ENCODE assay signal across 8 cellular contexts in the genomic region with DNA sequence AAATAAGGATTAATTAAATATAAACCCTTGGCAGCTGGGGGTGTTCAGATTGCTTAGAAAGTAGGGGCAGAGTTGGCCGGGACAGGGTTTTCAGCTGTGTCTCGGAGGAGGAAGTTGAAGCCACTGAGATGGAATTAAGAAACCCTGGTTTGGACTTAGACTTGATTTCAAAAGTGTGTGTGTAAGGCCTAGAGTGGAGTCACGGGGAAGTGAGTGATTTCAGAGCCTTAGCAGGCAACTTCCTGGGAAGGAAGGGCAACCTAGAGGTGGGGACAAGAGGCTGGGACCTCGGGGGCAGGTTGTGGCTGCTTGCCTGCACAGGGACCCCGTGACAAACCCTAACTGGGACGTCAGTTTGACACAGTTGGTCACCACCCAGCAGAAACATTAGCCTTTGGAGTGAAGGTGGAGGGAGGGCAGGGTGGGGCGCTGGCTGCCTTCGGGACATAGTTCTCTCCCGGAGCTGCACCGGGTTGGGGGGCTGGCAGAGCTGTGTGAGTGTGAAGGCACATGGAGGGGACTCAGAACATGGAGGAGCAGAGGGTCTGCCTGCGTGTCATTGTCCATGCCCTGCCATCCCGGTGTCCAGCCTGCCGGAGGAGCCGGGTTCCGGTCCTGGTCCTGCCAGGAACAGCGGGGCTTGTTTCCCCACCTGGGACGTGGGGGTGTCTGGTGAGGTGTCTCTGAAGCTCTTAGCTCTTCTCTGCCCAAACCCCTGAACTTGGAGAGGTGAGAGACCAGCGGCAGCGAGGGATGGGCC. TPM values are rescaled to one million over a fixed set of nuclear protein-coding genes. Genes with fewer than 3 reads are reported as not detected.
DNase-seq lines count a peak whose midpoint lies in the region; ATAC-seq and TF ChIP-seq lines count a peak whose summit lies in the region.

No MANE protein-coding gene starts in this region.

- H3K27ac Mint-ChIP-seq in endothelial cell (ENCODE audit: unreplicated experiment), result peak overlapping the region; percentile 91
- peak overlapping the region in 9 of 10 donors; percentile 62 to 93 (median 83) for H3K27ac Mint-ChIP-seq in naive thymus-derived CD8-positive, alpha-beta T cell

- TF ChIP-seq CTCF in endothelial cell (IDR thresholded peaks at IDR 0.05; ENCODE audit: unreplicated experiment), result no peak

- H3K36me3 Mint-ChIP-seq in endothelial cell (ENCODE audit: low read depth, unreplicated experiment), result peaks cover 13% of the 10 kb centered on the region
- no peaks in the 10 kb centered on the region for H3K36me3 Mint-ChIP-seq in naive thymus-derived CD8-positive, alpha-beta T cell

- H3K27me3 Mint-ChIP-seq in endothelial cell (ENCODE audit: unreplicated experiment), result peaks cover 15% of the 10 kb centered on the region
- no peaks in the 10 kb centered on the region for H3K27me3 Mint-ChIP-seq in naive thymus-derived CD8-positive, alpha-beta T cell

- peaks cover 38% of the 10 kb centered on the region for H3K4me1 Mint-ChIP-seq in endothelial cell (ENCODE audit: unreplicated experiment)
- peaks cover 17 to 46% (median 41%) of the 10 kb centered on the region in 4 donors for H3K4me1 Mint-ChIP-seq in naive thymus-derived CD8-positive, alpha-beta T cell

- H3K4me3 Mint-ChIP-seq in endothelial cell (ENCODE audit: unreplicated experiment), result peak overlapping the region; percentile 97
- H3K4me3 Mint-ChIP-seq in naive thymus-derived CD8-positive, alpha-beta T cell, result peak overlapping the region; percentile 77 to 92 (median 83)

- no peak for ATAC-seq in naive thymus-derived CD8-positive, alpha-beta T cell
- ATAC-seq in GM21390 (IDR thresholded peaks at IDR 0.05; ENCODE audit: unreplicated experiment), result no peak
- no peak for ATAC-seq in GM21717 (IDR thresholded peaks at IDR 0.05; ENCODE audit: unreplicated experiment)

- no peaks in the 10 kb centered on the region for H3K9me3 Mint-ChIP-seq in endothelial cell (ENCODE audit: unreplicated experiment)
- H3K9me3 Mint-ChIP-seq in naive thymus-derived CD8-positive, alpha-beta T cell, result no peaks in the 10 kb centered on the region

- POLR2A ChIA-PET in naive thymus-derived CD8-positive, alpha-beta T cell (lab: Charles Lee), result interaction anchor here (1.1 to 6.5 kb wide), 2 partner anchors 16 to 32 kb away, joined by 3 to 72 read pairs; partner anchors contain the start of gene TECPR1

- DNase-seq in EL (peak; percentile 68), RKO (ENCODE audit: low spot score) (peak; percentile 86), endothelial cell (ENCODE audit: low spot score) (no peak), NCI-H1930 (lab: John Stamatoyannopoulos, UW) (no peak), ecto neural progenitor cell (ENCODE audit: low spot score) (no peak)
- DNase-seq in naive thymus-derived CD8-positive, alpha-beta T cell, result no peak

RNA-seq across cellular contexts. Expression of gene BRI3, which starts 1.8 kb away (rescaled TPM):
- total RNA-seq in endothelial cell (ENCODE audit: unreplicated experiment), result 300 TPM
- total RNA-seq in naive thymus-derived CD8-positive, alpha-beta T cell, result 10 to 100 TPM; 77.1 to 86.2 TPM
- polyA plus RNA-seq in naive thymus-derived CD8-positive, alpha-beta T cell, result 10 to 100 TPM; 15.1 to 18.8 (median 15.8) TPM

RNA-seq across cellular contexts. Expression of gene TECPR1, which starts 31.3 kb away (rescaled TPM):
- total RNA-seq in endothelial cell (ENCODE audit: unreplicated experiment), result 129 TPM
- total RNA-seq in naive thymus-derived CD8-positive, alpha-beta T cell, result 100 to 1,000 TPM; 174 to 181 TPM
- polyA plus RNA-seq in naive thymus-derived CD8-positive, alpha-beta T cell, result 10 to 100 TPM; 18.5 to 40.2 (median 26.1) TPM

Comparison
In these comparisons a context has a peak if more than half of its experiments do, and no peak if none do; other contexts are left out.
1. DNase-seq: peak in EL (single experiment) and RKO (single experiment); none in endothelial cell (single experiment), naive thymus-derived CD8-positive, alpha-beta T cell (0 of 10), NCI-H1930 (0 of 2) and ecto neural progenitor cell (single experiment).